In genomic region chr1:74933500-74933899, GRCh38 we compare ENCODE assay signal across 21 cellular contexts.
DNase-seq lines count a peak whose midpoint lies in the region; ATAC-seq and TF ChIP-seq lines count a peak whose summit lies in the region.
"Had no signal": no experiment of that assay in that cellular context is flagged by ENCODE, and none has a peak within 500 bp of the region (broad histone marks: within the 10 kb centered on the region; RNA-seq: fewer than 3 reads in every experiment).

No MANE protein-coding gene starts in this region.

- H4K20me1 ChIP-seq in Loucy (ENCODE audit: insufficient read depth, low read length, poor library complexity, severe bottlenecking), result no peaks in the 10 kb centered on the region

- no peaks in the 10 kb centered on the region for H3K9me2 ChIP-seq in Loucy (replicated peaks; ENCODE audit: low read depth, low read length)

- H3K9ac ChIP-seq in Loucy (ENCODE audit: low read depth, low read length, poor library complexity, severe bottlenecking), result no peak overlapping the region

- peaks cover 11% of the 10 kb centered on the region; the same call in 1 of the 2 replicates for H3K9me3 ChIP-seq in Loucy (ENCODE audit: insufficient read depth, low read depth, low read length)

- no peak overlapping the region for H3K4me2 ChIP-seq in Loucy (ENCODE audit: low read depth, low read length, poor library complexity, severe bottlenecking)

- ATAC-seq in HG02981 (IDR thresholded peaks at IDR 0.05; ENCODE audit: unreplicated experiment), result no peak
- no peak for ATAC-seq in GM18511 (IDR thresholded peaks at IDR 0.05; ENCODE audit: unreplicated experiment)
- ATAC-seq: T-helper 17 cell had no signal

- H2AFZ ChIP-seq in Loucy (ENCODE audit: low read length), result peak overlapping the region; percentile 19; the same call in 1 of the 2 replicates

- H3F3A ChIP-seq in Loucy (ENCODE audit: low read depth), result no peaks in the 10 kb centered on the region

- H3K79me2 ChIP-seq in Loucy (ENCODE audit: insufficient read depth, low read length), result no peaks in the 10 kb centered on the region

- H3K4me1 ChIP-seq in Loucy (ENCODE audit: insufficient read depth, low read length, poor library complexity, severe bottlenecking), result no peaks in the 10 kb centered on the region

- TF ChIP-seq CTCF in AG09319 (IDR thresholded peaks at IDR 0.05; ENCODE audit: low read depth, low read length) (no peak), Loucy (conservative IDR thresholded peaks at IDR 0.05; ENCODE audit: low read length) (no peak)

- H3K4me3 ChIP-seq in Loucy (ENCODE audit: low read length, poor library complexity, severe bottlenecking), result no peak overlapping the region
- H3K4me3 ChIP-seq: SK-N-MC had no signal

- peak; percentile 43 for DNase-seq in AG09319 (ENCODE audit: extremely low read depth, low read depth)
- DNase-seq in OCI-M1 (lab: John Stamatoyannopoulos, UW), result peak; percentile 71
- DNase-seq in fibroblast of gingiva (ENCODE audit: low read depth), result peak; percentile 60
- no peak for DNase-seq in HT-29 (ENCODE audit: low spot score)
- DNase-seq: CD4-positive, CD25-positive, alpha-beta regulatory T cell; EL; GF-D8; H7; MV-4-11; NCI-H1105 treated with DMSO at 0.1 percent for 48 hours; NCI-H2081; NCI-H510A; NCI-H748 treated with DMSO at 0.1 percent for 48 hours; RPMI8226; SHP77 treated with DMSO at 0.1 percent for 48 hours; SW 1271; T-helper 17 cell had no signal

- H3K36me3 ChIP-seq in Loucy (ENCODE audit: insufficient read depth, low read length), result no peaks in the 10 kb centered on the region

- H3K27me3 ChIP-seq in Loucy (ENCODE audit: insufficient read depth, low read length, poor library complexity, severe bottlenecking), result no peaks in the 10 kb centered on the region
